32 cellular contexts compared by ENCODE assay signal in the genomic region with DNA sequence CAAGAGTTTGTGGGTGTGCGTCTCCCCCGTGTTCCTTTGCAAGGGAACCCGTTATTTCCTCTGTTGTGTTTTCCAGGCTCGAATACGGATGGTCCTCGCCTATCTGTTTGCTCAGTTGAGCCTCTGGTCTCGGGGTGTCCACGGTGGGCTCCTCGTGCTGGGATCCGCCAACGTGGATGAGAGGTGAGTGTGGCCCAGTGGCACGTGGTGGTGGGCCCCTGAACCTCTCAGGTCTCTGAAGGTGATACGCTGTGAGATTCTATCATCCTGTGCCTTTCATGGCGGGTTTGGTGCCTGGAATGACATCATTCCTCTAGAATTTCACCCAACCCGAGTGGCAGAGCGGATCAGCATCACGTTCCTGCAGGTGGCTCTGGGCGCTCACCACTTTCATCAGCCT. TPM values are rescaled to one million over a fixed set of nuclear protein-coding genes. Genes with fewer than 3 reads are reported as not detected.
"Had no signal": no experiment of that assay in that cellular context is flagged by ENCODE, and none has a peak within 500 bp of the region (broad histone marks: within the 10 kb centered on the region; RNA-seq: fewer than 3 reads in every experiment).

No MANE protein-coding gene starts in this region.

- H3K4me3 Mint-ChIP-seq: activated CD8-positive, alpha-beta T cell treated with anti-CD3 and anti-CD28 coated beads, Interleukin-2, amount 10 ng/mL, durations not matched to agents 7 days and 5 days; activated naive CD4-positive, alpha-beta T cell treated with anti-CD3 and anti-CD28 coated beads, Interleukin-2, amount 50 U/mL, for 24 hours; activated naive CD8-positive, alpha-beta T cell treated with anti-CD3 and anti-CD28 coated beads, Interleukin-2, amount 50 U/mL, for 24 hours; activated T-cell treated with anti-CD3 and anti-CD28 coated beads, Interleukin-2, amount 50 U/mL, for 4 hours; activated T-helper 17 cell treated with anti-CD3 and anti-CD28 coated beads, Interleukin-2, amount 50 U/mL, for 72 hours; central memory CD8-positive, alpha-beta T cell; IgD-negative memory B cell; T-helper 17 cell; WTC11 had no signal

- H3K9me3 Mint-ChIP-seq: activated naive CD4-positive, alpha-beta T cell treated with anti-CD3 and anti-CD28 coated beads, Interleukin-2, amount 50 U/mL, for 24 hours; activated naive CD8-positive, alpha-beta T cell treated with anti-CD3 and anti-CD28 coated beads, Interleukin-2, amount 50 U/mL, for 24 hours; activated T-cell treated with anti-CD3 and anti-CD28 coated beads, Interleukin-2, amount 50 U/mL, for 4 hours; activated T-helper 17 cell treated with anti-CD3 and anti-CD28 coated beads, Interleukin-2, amount 50 U/mL, for 72 hours; central memory CD8-positive, alpha-beta T cell; IgD-negative memory B cell had no signal

- DNase-seq: activated CD4-positive, alpha-beta T cell treated with anti-CD3 and anti-CD28 coated beads for 48 hours; activated CD4-positive, alpha-beta T cell treated with anti-CD3 and anti-CD28 coated beads, Interleukin-2, amount 50 U/mL, for 4 hours; activated CD4-positive, CD25-positive, alpha-beta regulatory T cell treated with anti-CD3 and anti-CD28 coated beads, Interleukin-2, amount 50 U/mL, for 72 hours; activated CD8-positive, alpha-beta T cell treated with anti-CD3 and anti-CD28 coated beads, Interleukin-2, amount 10 ng/mL, durations not matched to agents 7 days and 5 days; activated naive CD8-positive, alpha-beta T cell treated with anti-CD3 and anti-CD28 coated beads, Interleukin-2, amount 50 U/mL, for 24 hours; activated T-cell treated with anti-CD3 and anti-CD28 coated beads, Interleukin-2, amount 50 U/mL, for 4 hours; amniotic stem cell; MG63; MV-4-11; NCI-H1092 treated with DMSO at 0.1 percent for 48 hours; NCI-H1417 treated with DMSO at 0.1 percent for 48 hours; NCI-H1694; NCI-H2029; NCI-H2107; NCI-H2171 treated with DMSO at 0.1 percent for 48 hours; NCI-H226; NCI-H526 treated with DMSO at 0.1 percent for 48 hours; NCI-H82; RPMI8226; SHP77 treated with DMSO at 0.1 percent for 48 hours; T-helper 9 cell had no signal

- H3K27me3 Mint-ChIP-seq: activated naive CD4-positive, alpha-beta T cell treated with anti-CD3 and anti-CD28 coated beads, Interleukin-2, amount 50 U/mL, for 24 hours; activated naive CD8-positive, alpha-beta T cell treated with anti-CD3 and anti-CD28 coated beads, Interleukin-2, amount 50 U/mL, for 24 hours; activated T-helper 17 cell treated with anti-CD3 and anti-CD28 coated beads, Interleukin-2, amount 50 U/mL, for 72 hours; central memory CD8-positive, alpha-beta T cell; IgD-negative memory B cell; T-helper 17 cell had no signal

- H3K27ac Mint-ChIP-seq: activated CD8-positive, alpha-beta T cell treated with anti-CD3 and anti-CD28 coated beads, Interleukin-2, amount 10 ng/mL, durations not matched to agents 7 days and 5 days; activated naive CD4-positive, alpha-beta T cell treated with anti-CD3 and anti-CD28 coated beads, Interleukin-2, amount 50 U/mL, for 24 hours; activated naive CD8-positive, alpha-beta T cell treated with anti-CD3 and anti-CD28 coated beads, Interleukin-2, amount 50 U/mL, for 24 hours; IgD-negative memory B cell; T-helper 17 cell; WTC11 had no signal

- ATAC-seq: activated CD8-positive, alpha-beta T cell treated with anti-CD3 and anti-CD28 coated beads, Interleukin-2, amount 10 ng/mL, durations not matched to agents 7 days and 5 days; activated naive CD8-positive, alpha-beta T cell treated with anti-CD3 and anti-CD28 coated beads, Interleukin-2, amount 50 U/mL, for 24 hours; activated T-cell treated with anti-CD3 and anti-CD28 coated beads, Interleukin-2, amount 50 U/mL, for 4 hours; activated T-helper 17 cell treated with anti-CD3 and anti-CD28 coated beads, Interleukin-2, amount 50 U/mL, for 72 hours; body of pancreas; T-helper 17 cell; WTC11 had no signal

RNA-seq across cellular contexts. Expression of gene KRTAP5-7, which starts 41.6 kb away (rescaled TPM):
- total RNA-seq: activated CD8-positive, alpha-beta T cell treated with anti-CD3 and anti-CD28 coated beads, Interleukin-2, amount 10 ng/mL, durations not matched to agents 7 days and 5 days; activated T-cell treated with anti-CD3 and anti-CD28 coated beads, Interleukin-2, amount 50 U/mL, for 4 hours; ascending aorta; body of pancreas; bronchial epithelial cell; NCI-H460; OCI-LY7; T-helper 17 cell had no signal

RNA-seq across cellular contexts. Expression of gene KRTAP5-8, which starts 52.4 kb away (rescaled TPM):
- total RNA-seq: activated T-cell treated with anti-CD3 and anti-CD28 coated beads, Interleukin-2, amount 50 U/mL, for 4 hours; ascending aorta; body of pancreas; bronchial epithelial cell; NCI-H460; OCI-LY7; WTC11 had no signal
